Comparison of ENCODE assay signal across 25 cellular contexts in genomic region chr7:90225181-90225580, GRCh38. TPM values are rescaled to one million over a fixed set of nuclear protein-coding genes. Genes with fewer than 3 reads are reported as not detected.
"Had no signal": no experiment of that assay in that cellular context is flagged by ENCODE, and none has a peak within 500 bp of the region (broad histone marks: within the 10 kb centered on the region; RNA-seq: fewer than 3 reads in every experiment).

No MANE protein-coding gene starts in this region.

- H3K4me3 ChIP-seq: left lung, lower lobe of right lung, right lobe of liver, tibial nerve had no signal

- H3K9me3 Mint-ChIP-seq: activated CD4-positive, alpha-beta memory T cell treated with anti-CD3 and anti-CD28 coated beads for 36 hours; activated CD4-positive, alpha-beta T cell treated with anti-CD3 and anti-CD28 coated beads, Interleukin-2, amount 10 ng/mL, durations not matched to agents 24 days and 14 days; activated naive CD4-positive, alpha-beta T cell treated with anti-CD3 and anti-CD28 coated beads, Interleukin-2, amount 50 U/mL, for 24 hours; activated naive CD8-positive, alpha-beta T cell treated with anti-CD3 and anti-CD28 coated beads, Interleukin-2, amount 50 U/mL, for 24 hours; activated T-cell treated with anti-CD3 and anti-CD28 coated beads, Interleukin-2, amount 50 U/mL, for 24 hours; endodermal cell; nephron progenitor cell had no signal

- H3K36me3 ChIP-seq: left lung, lower lobe of right lung, neutrophil, right lobe of liver had no signal

- H3K27ac ChIP-seq: left lung, lower lobe of right lung, neutrophil, right lobe of liver, tibial nerve had no signal

- H3K4me1 Mint-ChIP-seq: activated CD4-positive, alpha-beta T cell treated with anti-CD3 and anti-CD28 coated beads, Interleukin-2, amount 10 ng/mL, durations not matched to agents 24 days and 14 days; activated naive CD4-positive, alpha-beta T cell treated with anti-CD3 and anti-CD28 coated beads, Interleukin-2, amount 50 U/mL, for 24 hours; activated naive CD8-positive, alpha-beta T cell treated with anti-CD3 and anti-CD28 coated beads, Interleukin-2, amount 50 U/mL, for 24 hours had no signal

- H3K27me3 ChIP-seq: left lung, right lobe of liver, tibial nerve had no signal

- DNase-seq: activated CD4-positive, alpha-beta memory T cell treated with anti-CD3 and anti-CD28 coated beads for 36 hours; activated CD4-positive, alpha-beta T cell treated with anti-CD3 and anti-CD28 coated beads, Interleukin-2, amount 10 ng/mL, durations not matched to agents 24 days and 14 days; activated CD4-positive, CD25-positive, alpha-beta regulatory T cell treated with anti-CD3 and anti-CD28 coated beads, Interleukin-2, amount 50 U/mL, for 72 hours; activated CD8-positive, alpha-beta memory T cell treated with anti-CD3 and anti-CD28 coated beads, Interleukin-2, amount 50 U/mL, for 48 hours; activated gamma-delta T cell treated with Interleukin-2 at 50 U/mL for 16 hours; activated naive CD8-positive, alpha-beta T cell treated with anti-CD3 and anti-CD28 coated beads, Interleukin-2, amount 50 U/mL, for 24 hours; activated T-cell treated with anti-CD3 and anti-CD28 coated beads, Interleukin-2, amount 50 U/mL, for 24 hours; amygdala; central memory CD4-positive, alpha-beta T cell; endodermal cell; foreskin fibroblast; head of caudate nucleus; hippocampal formation; left lung; lower lobe of right lung; mesenchymal stem cell; nephron progenitor cell; right lobe of liver; stimulated activated CD4-positive, alpha-beta T cell treated with anti-CD3 and anti-CD28 coated beads, Interleukin-2, amount 100 ng/mL, for 48 hours; stimulated activated naive CD4-positive, alpha-beta T cell treated with Interleukin-2 at 50 U/mL for 16 hours had no signal

- H3K9me3 ChIP-seq: left lung, lower lobe of right lung, neutrophil, right lobe of liver, tibial nerve had no signal

- H3K4me3 Mint-ChIP-seq: activated CD4-positive, alpha-beta memory T cell treated with anti-CD3 and anti-CD28 coated beads for 36 hours; activated CD4-positive, alpha-beta T cell treated with anti-CD3 and anti-CD28 coated beads, Interleukin-2, amount 10 ng/mL, durations not matched to agents 24 days and 14 days; activated naive CD4-positive, alpha-beta T cell treated with anti-CD3 and anti-CD28 coated beads, Interleukin-2, amount 50 U/mL, for 24 hours; activated naive CD8-positive, alpha-beta T cell treated with anti-CD3 and anti-CD28 coated beads, Interleukin-2, amount 50 U/mL, for 24 hours; activated T-cell treated with anti-CD3 and anti-CD28 coated beads, Interleukin-2, amount 50 U/mL, for 24 hours; endodermal cell; nephron progenitor cell had no signal

- H3K27ac Mint-ChIP-seq: activated CD4-positive, alpha-beta memory T cell treated with anti-CD3 and anti-CD28 coated beads for 36 hours; activated CD4-positive, alpha-beta T cell treated with anti-CD3 and anti-CD28 coated beads, Interleukin-2, amount 10 ng/mL, durations not matched to agents 24 days and 14 days; activated naive CD4-positive, alpha-beta T cell treated with anti-CD3 and anti-CD28 coated beads, Interleukin-2, amount 50 U/mL, for 24 hours; activated naive CD8-positive, alpha-beta T cell treated with anti-CD3 and anti-CD28 coated beads, Interleukin-2, amount 50 U/mL, for 24 hours; activated T-cell treated with anti-CD3 and anti-CD28 coated beads, Interleukin-2, amount 50 U/mL, for 24 hours; endodermal cell; nephron progenitor cell had no signal

- H3K36me3 Mint-ChIP-seq: activated CD4-positive, alpha-beta memory T cell treated with anti-CD3 and anti-CD28 coated beads for 36 hours; activated naive CD4-positive, alpha-beta T cell treated with anti-CD3 and anti-CD28 coated beads, Interleukin-2, amount 50 U/mL, for 24 hours had no signal

- ATAC-seq: activated naive CD8-positive, alpha-beta T cell treated with anti-CD3 and anti-CD28 coated beads, Interleukin-2, amount 50 U/mL, for 24 hours; esophagus mucosa; left lung; lower lobe of right lung; right lobe of liver had no signal

- H3K4me1 ChIP-seq: left lung, lower lobe of right lung, tibial nerve had no signal

RNA-seq across cellular contexts. Expression of gene STEAP2, which starts 13.6 kb away (rescaled TPM):
- total RNA-seq: activated CD4-positive, alpha-beta memory T cell treated with anti-CD3 and anti-CD28 coated beads for 36 hours; activated CD4-positive, alpha-beta T cell treated with anti-CD3 and anti-CD28 coated beads, Interleukin-2, amount 10 ng/mL, durations not matched to agents 24 days and 14 days; osteocyte had no signal

RNA-seq across cellular contexts. Expression of gene CFAP69, which starts 19.8 kb away (rescaled TPM):
- total RNA-seq: activated CD4-positive, alpha-beta T cell treated with anti-CD3 and anti-CD28 coated beads, Interleukin-2, amount 10 ng/mL, durations not matched to agents 24 days and 14 days had no signal
